ENCODE assay signal across 25 cellular contexts in the genomic region with DNA sequence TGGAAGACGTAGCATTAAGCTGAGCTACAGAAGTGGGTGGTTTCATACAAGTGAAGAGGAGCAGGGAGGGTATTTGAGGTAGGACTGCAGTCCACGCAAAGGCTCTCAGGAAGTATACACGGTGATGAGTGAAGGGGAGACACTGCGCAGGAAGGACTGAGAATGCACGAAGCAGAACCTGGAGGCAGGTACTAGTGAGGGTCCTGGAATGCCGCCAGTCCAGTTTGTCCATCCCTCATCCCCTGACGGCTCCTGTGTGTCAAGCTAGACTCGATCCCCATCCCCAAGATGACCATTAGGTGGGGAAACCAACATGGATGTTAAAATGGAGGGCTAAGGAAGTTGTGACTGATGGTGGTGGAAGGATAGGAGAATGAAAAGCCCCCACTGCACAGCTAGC. TPM values are rescaled to one million over a fixed set of nuclear protein-coding genes. Genes with fewer than 3 reads are reported as not detected.
DNase-seq lines count a peak whose midpoint lies in the region; ATAC-seq and TF ChIP-seq lines count a peak whose summit lies in the region.
"Had no signal": no experiment of that assay in that cellular context is flagged by ENCODE, and none has a peak within 500 bp of the region (broad histone marks: within the 10 kb centered on the region; RNA-seq: fewer than 3 reads in every experiment).

No MANE protein-coding gene starts in this region.

- peak overlapping the region; percentile 61 for H2BK120ac ChIP-seq in trophoblast cell (ENCODE audit: insufficient read depth, low read length, poor library complexity)

- DNase-seq in Caco-2 (peak; percentile 50 to 65), WTC11 (ENCODE audit: low spot score) (no peak), islet precursor cell (peak; percentile 78), trophoblast cell (peak; percentile 58 to 65), GM19240 (ENCODE audit: insufficient read length, low spot score) (no peak), progenitor cell of endocrine pancreas (ENCODE audit: low spot score, unreplicated experiment) (no peak)
- DNase-seq in activated CD4-positive, alpha-beta T cell treated with anti-CD3 and anti-CD28 coated beads for 1 hour = no peak
- DNase-seq: 8988T, ACHN, GOT3, HCEC 1CT, KG1, NCI-H1092, NCI-H1417 treated with DMSO at 0.1 percent for 48 hours, NCI-H1694 treated with DMSO at 0.1 percent for 48 hours, NCI-H2081, NCI-H2227 treated with DMSO at 0.1 percent for 48 hours, NCI-H69, RPMI8226, SHP77 had no signal

- no peaks in the 10 kb centered on the region for H3K79me2 ChIP-seq in trophoblast cell (ENCODE audit: control insufficient read depth, insufficient read depth, low read length, poor library complexity)

- CTCF ChIA-PET in Caco-2 (lab: Charles Lee) = no interaction called here
- CTCF ChIA-PET in WTC11 (lab: Charles Lee) = interaction anchor here (1.4 kb wide), 1 partner anchor 8 kb away, joined by 6 read pairs; no protein-coding TSS in a partner anchor

- peaks cover 8% of the 10 kb centered on the region for H3K4me1 ChIP-seq in Caco-2
- H3K4me1 ChIP-seq in trophoblast cell (ENCODE audit: control insufficient read depth in 1 of 2, insufficient read depth in 2 of 2, low read length in 2 of 2) = peaks cover 20 to 29% of the 10 kb centered on the region in 2 experiments

- H3K4me1 Mint-ChIP-seq in Caco-2 (ENCODE audit: low read depth, unreplicated experiment) = peaks cover 8% of the 10 kb centered on the region
- H3K4me1 Mint-ChIP-seq in WTC11 = peaks cover 14% of the 10 kb centered on the region
- peaks cover 3% of the 10 kb centered on the region for H3K4me1 Mint-ChIP-seq in progenitor cell of endocrine pancreas (ENCODE audit: low read depth)

- no peaks in the 10 kb centered on the region for H3K36me3 ChIP-seq in Caco-2 (ENCODE audit: control insufficient read depth, insufficient read depth, low read length)
- no peaks in the 10 kb centered on the region for H3K36me3 ChIP-seq in trophoblast cell (ENCODE audit: control insufficient read depth in 1 of 2, insufficient read depth in 2 of 2, low read length in 2 of 2)

- POLR2A ChIA-PET in Caco-2 (lab: Charles Lee) = no interaction called here
- POLR2A ChIA-PET in WTC11 (lab: Charles Lee) = interaction anchor here (0.8 kb wide), 1 partner anchor 10 kb away, joined by 4 read pairs; no protein-coding TSS in a partner anchor

- no peak overlapping the region for H3K4me3 ChIP-seq in Caco-2 (ENCODE audit: low read depth, low read length)
- no peak overlapping the region for H3K4me3 ChIP-seq in trophoblast cell (ENCODE audit: low read depth, low read length)

- H3K27me3 Mint-ChIP-seq in Caco-2 (ENCODE audit: insufficient read depth, unreplicated experiment) = no peaks in the 10 kb centered on the region
- peaks cover 3% of the 10 kb centered on the region; the same call in 1 of the 2 replicates for H3K27me3 Mint-ChIP-seq in WTC11 (ENCODE audit: low read depth)
- H3K27me3 Mint-ChIP-seq in progenitor cell of endocrine pancreas = peaks cover 30% of the 10 kb centered on the region

- peak overlapping the region; percentile 51 for H3K18ac ChIP-seq in trophoblast cell (ENCODE audit: low read length)

- H4K91ac ChIP-seq in trophoblast cell (ENCODE audit: low read depth, low read length) = peak overlapping the region; percentile 80

- ATAC-seq in WTC11 = no peak; the same call in 1 of the 2 replicates
- ATAC-seq in HG03565 (IDR thresholded peaks at IDR 0.05; ENCODE audit: unreplicated experiment) = no peak

- WGBS in trophoblast cell (ENCODE audit: extremely low coverage, insufficient coverage, insufficient read length) = no CpG with 5 or more reads among the region's 8 CpGs

- peak overlapping the region; percentile 61 for H4K8ac ChIP-seq in trophoblast cell (ENCODE audit: low read depth, low read length)

- no peaks in the 10 kb centered on the region for H3K36me3 Mint-ChIP-seq in Caco-2 (ENCODE audit: insufficient read depth, unreplicated experiment)
- H3K36me3 Mint-ChIP-seq in WTC11 = no peaks in the 10 kb centered on the region
- no peaks in the 10 kb centered on the region for H3K36me3 Mint-ChIP-seq in progenitor cell of endocrine pancreas (ENCODE audit: insufficient read depth)

- H3K9me3 Mint-ChIP-seq in Caco-2 (ENCODE audit: unreplicated experiment) (no peaks in the 10 kb centered on the region), WTC11 (no peaks in the 10 kb centered on the region), progenitor cell of endocrine pancreas (ENCODE audit: low read depth) (no peaks in the 10 kb centered on the region)

- no peak overlapping the region for H3K23ac ChIP-seq in trophoblast cell (ENCODE audit: low read length)

- peak overlapping the region; percentile 61 for H3K27ac ChIP-seq in trophoblast cell (ENCODE audit: low read depth, low read length)

- peak overlapping the region; percentile 83 for H2BK12ac ChIP-seq in trophoblast cell (ENCODE audit: low read length)

- H3K27me3 ChIP-seq in Caco-2 (replicated peaks; ENCODE audit: control insufficient read depth, insufficient read depth, low read length) = no peaks in the 10 kb centered on the region
- no peaks in the 10 kb centered on the region for H3K27me3 ChIP-seq in trophoblast cell (ENCODE audit: insufficient read depth, low read length)

- no peak overlapping the region for H3K9ac ChIP-seq in trophoblast cell (ENCODE audit: low read length)

- H3K4me2 ChIP-seq in trophoblast cell (ENCODE audit: low read length) = peak overlapping the region; percentile 9

- no peak overlapping the region for H3K4me3 Mint-ChIP-seq in Caco-2 (ENCODE audit: unreplicated experiment)
- H3K4me3 Mint-ChIP-seq in WTC11 = no peak overlapping the region
- no peak overlapping the region for H3K4me3 Mint-ChIP-seq in progenitor cell of endocrine pancreas (ENCODE audit: low read depth)

- no peak overlapping the region for H3K4ac ChIP-seq in trophoblast cell (ENCODE audit: low read depth, low read length)

- no TSS peak for BruUV-seq in Caco-2 (replicated peaks; lab: Mats Ljungman, UMichigan)

- H2AK5ac ChIP-seq in trophoblast cell (ENCODE audit: low read length) = no peak overlapping the region

- H3K79me1 ChIP-seq in trophoblast cell (ENCODE audit: low read length) = peaks cover 17% of the 10 kb centered on the region

- H3K9me3 ChIP-seq in Caco-2 (no peaks in the 10 kb centered on the region), trophoblast cell (ENCODE audit: insufficient read depth, low read depth, low read length) (peaks cover 4% of the 10 kb centered on the region)

- intact Hi-C loops in Caco-2 (cut with micrococcal nuclease; ENCODE audit: unreplicated experiment) = no loop called here

- H4K12ac ChIP-seq in trophoblast cell (ENCODE audit: low read depth, low read length) = no peak overlapping the region

- H2AFZ ChIP-seq in trophoblast cell (ENCODE audit: insufficient read depth, low read length, poor library complexity) = no peak overlapping the region

- H3K14ac ChIP-seq in trophoblast cell (ENCODE audit: low read length) = peak overlapping the region; percentile 21

- H3K27ac Mint-ChIP-seq in Caco-2 (ENCODE audit: unreplicated experiment) (no peak overlapping the region), WTC11 (peak overlapping the region; percentile 6; the same call in 1 of the 2 replicates), progenitor cell of endocrine pancreas (no peak overlapping the region)

- TF ChIP-seq CTCF in Caco-2 (IDR thresholded peaks at IDR 0.05; ENCODE audit: insufficient read depth in 1 of 2, low read depth in 1 of 2, low read length in 1 of 2, severe bottlenecking in 1 of 2, unreplicated experiment in 1 of 2) (no peak), WTC11 (IDR thresholded peaks at IDR 0.05) (no peak), progenitor cell of endocrine pancreas (IDR thresholded peaks at IDR 0.05; ENCODE audit: unreplicated experiment) (no peak)

- H2BK5ac ChIP-seq in trophoblast cell (ENCODE audit: low read depth, low read length, poor library complexity) = no peak overlapping the region

TF ChIP-seq in WTC11, 78 proteins besides CTCF, POLR2A, EP300 and RAD21 (continues in another document):
- TF ChIP-seq, protein P1, sequence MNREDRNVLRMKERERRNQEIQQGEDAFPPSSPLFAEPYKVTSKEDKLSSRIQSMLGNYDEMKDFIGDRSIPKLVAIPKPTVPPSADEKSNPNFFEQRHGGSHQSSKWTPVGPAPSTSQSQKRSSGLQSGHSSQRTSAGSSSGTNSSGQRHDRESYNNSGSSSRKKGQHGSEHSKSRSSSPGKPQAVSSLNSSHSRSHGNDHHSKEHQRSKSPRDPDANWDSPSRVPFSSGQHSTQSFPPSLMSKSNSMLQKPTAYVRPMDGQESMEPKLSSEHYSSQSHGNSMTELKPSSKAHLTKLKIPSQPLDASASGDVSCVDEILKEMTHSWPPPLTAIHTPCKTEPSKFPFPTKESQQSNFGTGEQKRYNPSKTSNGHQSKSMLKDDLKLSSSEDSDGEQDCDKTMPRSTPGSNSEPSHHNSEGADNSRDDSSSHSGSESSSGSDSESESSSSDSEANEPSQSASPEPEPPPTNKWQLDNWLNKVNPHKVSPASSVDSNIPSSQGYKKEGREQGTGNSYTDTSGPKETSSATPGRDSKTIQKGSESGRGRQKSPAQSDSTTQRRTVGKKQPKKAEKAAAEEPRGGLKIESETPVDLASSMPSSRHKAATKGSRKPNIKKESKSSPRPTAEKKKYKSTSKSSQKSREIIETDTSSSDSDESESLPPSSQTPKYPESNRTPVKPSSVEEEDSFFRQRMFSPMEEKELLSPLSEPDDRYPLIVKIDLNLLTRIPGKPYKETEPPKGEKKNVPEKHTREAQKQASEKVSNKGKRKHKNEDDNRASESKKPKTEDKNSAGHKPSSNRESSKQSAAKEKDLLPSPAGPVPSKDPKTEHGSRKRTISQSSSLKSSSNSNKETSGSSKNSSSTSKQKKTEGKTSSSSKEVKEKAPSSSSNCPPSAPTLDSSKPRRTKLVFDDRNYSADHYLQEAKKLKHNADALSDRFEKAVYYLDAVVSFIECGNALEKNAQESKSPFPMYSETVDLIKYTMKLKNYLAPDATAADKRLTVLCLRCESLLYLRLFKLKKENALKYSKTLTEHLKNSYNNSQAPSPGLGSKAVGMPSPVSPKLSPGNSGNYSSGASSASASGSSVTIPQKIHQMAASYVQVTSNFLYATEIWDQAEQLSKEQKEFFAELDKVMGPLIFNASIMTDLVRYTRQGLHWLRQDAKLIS (CRISPR knock-in tag; IDR thresholded peaks at IDR 0.05; ENCODE audit: borderline replicate concordance) = no peak

RNA-seq across cellular contexts. Expression of a gene that starts 23.8 kb away (rescaled TPM):
- total RNA-seq in Caco-2 (2022) (0.97 and 1.1 TPM in 2 replicates), WTC11 (2021) (4.5 to 8.7 TPM (median 8.1 TPM) in 3 replicates), progenitor cell of endocrine pancreas (1.8 and 3.8 TPM in 2 replicates)
- 0.59 and 0.65 TPM in 2 replicates for polyA plus RNA-seq in trophoblast cell (2013)
- total RNA-seq: NCI-H460, SK-MEL-5 had no signal

RNA-seq across cellular contexts. Expression of a gene that starts 26.9 kb away (rescaled TPM):
- total RNA-seq in Caco-2 (2022) (not detected in 2 replicates), WTC11 (2021) (not detected in 3 replicates), progenitor cell of endocrine pancreas (not detected in 2 replicates)
- not detected in 2 replicates for polyA plus RNA-seq in trophoblast cell (2013)
- total RNA-seq: G401, NCI-H460, SK-MEL-5 had no signal
- polyA plus RNA-seq: BJ had no signal

RNA-seq across cellular contexts. Expression of a gene that starts 53.2 kb away (rescaled TPM):
- 3.6 and 3.9 TPM in 2 replicates for total RNA-seq in Caco-2 (2022)
- total RNA-seq in WTC11 (2021) = 0.46 to 1.7 TPM (median 0.73 TPM) in 3 replicates
- 0.63 and 0.72 TPM in 2 replicates for polyA plus RNA-seq in trophoblast cell (2013)
- total RNA-seq in progenitor cell of endocrine pancreas = 2.8 and 3.3 TPM in 2 replicates

Comparison
In these comparisons a context has a peak if more than half of its experiments do, and no peak if none do; other contexts are left out.
1. DNase-seq: peak in Caco-2 (2 of 2), islet precursor cell (single experiment) and trophoblast cell (2 of 2); none in WTC11 (single experiment), GM19240 (single experiment), activated CD4-positive, alpha-beta T cell treated with anti-CD3 and anti-CD28 coated beads for 1 hour (single experiment) and progenitor cell of endocrine pancreas (single experiment).